8 cellular contexts compared by ENCODE assay signal in genomic region chr11:77994434-77995362, GRCh38. TPM values are rescaled to one million over a fixed set of nuclear protein-coding genes. Genes with fewer than 3 reads are reported as not detected.
DNase-seq lines count a peak whose midpoint lies in the region; ATAC-seq and TF ChIP-seq lines count a peak whose summit lies in the region.

TSS of gene INTS4 (minus strand) at chr11:77994668. CDS start at chr11:77994643, 25 bp downstream.

- H3K9me3 Mint-ChIP-seq in activated T-helper 2 cell treated with anti-CD3 and anti-CD28 coated beads, Interferon-gamma antibody, Interleukin-2, Interleukin-4, amounts not matched to agents 10 μg/mL and 5 μg/mL and 100 μg/mL, durations not matched to agents 14 hours and 24 hours and 36 hours = no peaks in the 10 kb centered on the region
- no peaks in the 10 kb centered on the region for H3K9me3 Mint-ChIP-seq in naive thymus-derived CD4-positive, alpha-beta T cell
- H3K9me3 Mint-ChIP-seq in stimulated activated naive B cell treated with anti-CD40 and anti-IgM and Interleukin-4, amounts not matched to agents 10 μg/mL and 1 μg/mL and 100 μg/mL, for 72 hours = no peaks in the 10 kb centered on the region

- H3K9ac ChIP-seq in fibroblast of lung (ENCODE audit: insufficient read depth, low read length) = peak within 1 kb of the TSS; percentile 67

- H3K4me2 ChIP-seq in fibroblast of lung (ENCODE audit: extremely low read depth, insufficient read depth, low read length) = peak within 1 kb of the TSS; percentile 94

- H3K4me3 ChIP-seq in RWPE2 (ENCODE audit: severe bottlenecking) (peak within 1 kb of the TSS; percentile 66), fibroblast of lung (replicated peaks in 1 of 4; ENCODE audit: control extremely low read depth in 1 of 4, insufficient read depth in 1 of 4, low read depth in 3 of 4, low read length in 4 of 4) (peak within 1 kb of the TSS; percentile 78 to 100 (median 96))
- peak within 1 kb of the TSS; percentile 88 for H3K4me3 ChIP-seq in naive thymus-derived CD4-positive, alpha-beta T cell (ENCODE audit: low read length)

- H3K36me3 ChIP-seq in RWPE2 (ENCODE audit: low read depth) = peaks cover 10% of the 10 kb centered on the region; the same call in 1 of the 2 replicates
- no peaks in the 10 kb centered on the region for H3K36me3 ChIP-seq in fibroblast of lung (ENCODE audit: control insufficient read depth, insufficient read depth, low read length)
- peaks cover 0 to 6% (median 0%) of the 10 kb centered on the region in 3 experiments for H3K36me3 ChIP-seq in naive thymus-derived CD4-positive, alpha-beta T cell (ENCODE audit: control insufficient read depth in 2 of 3, insufficient read depth in 3 of 3, low read length in 3 of 3)

- peak within 1 kb of the TSS; percentile 91 for H3K4me3 Mint-ChIP-seq in activated T-helper 2 cell treated with anti-CD3 and anti-CD28 coated beads, Interferon-gamma antibody, Interleukin-2, Interleukin-4, amounts not matched to agents 10 μg/mL and 5 μg/mL and 100 μg/mL, durations not matched to agents 14 hours and 24 hours and 36 hours (ENCODE audit: low read depth)
- peak within 1 kb of the TSS; percentile 87 to 96 (median 94) for H3K4me3 Mint-ChIP-seq in naive thymus-derived CD4-positive, alpha-beta T cell
- H3K4me3 Mint-ChIP-seq in stimulated activated naive B cell treated with anti-CD40 and anti-IgM and Interleukin-4, amounts not matched to agents 10 μg/mL and 1 μg/mL and 100 μg/mL, for 72 hours = peak within 1 kb of the TSS; percentile 83 to 90

- intact Hi-C loops in activated T-helper 2 cell treated with anti-CD3 and anti-CD28 coated beads, Interferon-gamma antibody, Interleukin-2, Interleukin-4, amounts not matched to agents 10 μg/mL and 5 μg/mL and 100 μg/mL, durations not matched to agents 14 hours and 24 hours and 36 hours (cut with micrococcal nuclease) = loop anchor here (1.0 to 2.0 kb wide), 3 partner anchors 174 to 580 kb away; partner anchors contain the start of genes KCTD21, NARS2, RSF1 and USP35
- intact Hi-C loops in naive thymus-derived CD4-positive, alpha-beta T cell (cut with micrococcal nuclease) = loop anchor here (1.0 to 10.0 kb wide), 12 partner anchors 52 to 1614 kb away; partner anchors contain the start of genes ALG8 (in 2 of the 2), CLNS1A (in 2 of the 2), GAB2 (in 2 of the 2) and KCTD21 (in 2 of the 2)

- TF ChIP-seq CTCF in RWPE2 (IDR thresholded peaks at IDR 0.05; ENCODE audit: poor library complexity, severe bottlenecking) = no peak
- TF ChIP-seq CTCF in fibroblast of lung (conservative IDR thresholded peaks at IDR 0.05 in 1 of 2, IDR thresholded peaks at IDR 0.05 in 1 of 2; ENCODE audit: low read depth in 1 of 2, low read length in 2 of 2) = no peak

- H3K27me3 Mint-ChIP-seq in activated T-helper 2 cell treated with anti-CD3 and anti-CD28 coated beads, Interferon-gamma antibody, Interleukin-2, Interleukin-4, amounts not matched to agents 10 μg/mL and 5 μg/mL and 100 μg/mL, durations not matched to agents 14 hours and 24 hours and 36 hours (ENCODE audit: low read depth) = no peaks in the 10 kb centered on the region
- H3K27me3 Mint-ChIP-seq in naive thymus-derived CD4-positive, alpha-beta T cell = no peaks in the 10 kb centered on the region
- no peaks in the 10 kb centered on the region for H3K27me3 Mint-ChIP-seq in stimulated activated naive B cell treated with anti-CD40 and anti-IgM and Interleukin-4, amounts not matched to agents 10 μg/mL and 1 μg/mL and 100 μg/mL, for 72 hours

- CTCF ChIA-PET in naive thymus-derived CD4-positive, alpha-beta T cell (lab: Charles Lee) = interaction anchor here (0.5 to 1.4 kb wide), 6 partner anchors 51 to 570 kb away, joined by 3 to 6 read pairs (median 4); no protein-coding TSS in a partner anchor

- H3K27ac Mint-ChIP-seq in activated T-helper 2 cell treated with anti-CD3 and anti-CD28 coated beads, Interferon-gamma antibody, Interleukin-2, Interleukin-4, amounts not matched to agents 10 μg/mL and 5 μg/mL and 100 μg/mL, durations not matched to agents 14 hours and 24 hours and 36 hours = peak within 1 kb of the TSS; percentile 76
- peak within 1 kb of the TSS; percentile 86 to 99 (median 97) for H3K27ac Mint-ChIP-seq in naive thymus-derived CD4-positive, alpha-beta T cell
- peak within 1 kb of the TSS; percentile 97 for H3K27ac Mint-ChIP-seq in stimulated activated naive B cell treated with anti-CD40 and anti-IgM and Interleukin-4, amounts not matched to agents 10 μg/mL and 1 μg/mL and 100 μg/mL, for 72 hours

- H3K36me3 Mint-ChIP-seq in activated T-helper 2 cell treated with anti-CD3 and anti-CD28 coated beads, Interferon-gamma antibody, Interleukin-2, Interleukin-4, amounts not matched to agents 10 μg/mL and 5 μg/mL and 100 μg/mL, durations not matched to agents 14 hours and 24 hours and 36 hours (ENCODE audit: low read depth) = peaks cover 6% of the 10 kb centered on the region
- peaks cover 0 to 6% (median 0%) of the 10 kb centered on the region in 5 donors for H3K36me3 Mint-ChIP-seq in naive thymus-derived CD4-positive, alpha-beta T cell
- peaks cover 0 to 5% of the 10 kb centered on the region in 2 donors for H3K36me3 Mint-ChIP-seq in stimulated activated naive B cell treated with anti-CD40 and anti-IgM and Interleukin-4, amounts not matched to agents 10 μg/mL and 1 μg/mL and 100 μg/mL, for 72 hours

- no peaks in the 10 kb centered on the region for H4K20me1 ChIP-seq in fibroblast of lung (ENCODE audit: control insufficient read depth, extremely low read depth, insufficient read depth, low read length)

- H3K4me1 Mint-ChIP-seq in activated T-helper 2 cell treated with anti-CD3 and anti-CD28 coated beads, Interferon-gamma antibody, Interleukin-2, Interleukin-4, amounts not matched to agents 10 μg/mL and 5 μg/mL and 100 μg/mL, durations not matched to agents 14 hours and 24 hours and 36 hours (ENCODE audit: low read depth) = peaks cover 15% of the 10 kb centered on the region
- peaks cover 10 to 45% (median 28%) of the 10 kb centered on the region in 7 donors for H3K4me1 Mint-ChIP-seq in naive thymus-derived CD4-positive, alpha-beta T cell
- peaks cover 13 to 35% of the 10 kb centered on the region in 2 donors for H3K4me1 Mint-ChIP-seq in stimulated activated naive B cell treated with anti-CD40 and anti-IgM and Interleukin-4, amounts not matched to agents 10 μg/mL and 1 μg/mL and 100 μg/mL, for 72 hours

- H2AFZ ChIP-seq in fibroblast of lung (ENCODE audit: low read length) = peak within 1 kb of the TSS; percentile 99

- H3K79me2 ChIP-seq in fibroblast of lung (ENCODE audit: control insufficient read depth, insufficient read depth, low read length) = peaks cover 19% of the 10 kb centered on the region

- peak; percentile 100 for DNase-seq in EL
- DNase-seq in H4 (ENCODE audit: low spot score) = peak; percentile 99
- DNase-seq in LoVo (ENCODE audit: low spot score) = peak; percentile 99
- peak; percentile 99 for DNase-seq in RWPE2 (ENCODE audit: low spot score)
- peak; percentile 99 for DNase-seq in activated T-helper 2 cell treated with anti-CD3 and anti-CD28 coated beads, Interferon-gamma antibody, Interleukin-2, Interleukin-4, amounts not matched to agents 10 μg/mL and 5 μg/mL and 100 μg/mL, durations not matched to agents 14 hours and 24 hours and 36 hours (ENCODE audit: low spot score)
- DNase-seq in fibroblast of lung (ENCODE audit: low read depth in 2 of 2) = peak; percentile 100
- peak; percentile 88 to 99 (median 99) for DNase-seq in naive thymus-derived CD4-positive, alpha-beta T cell
- peak; percentile 98 for DNase-seq in stimulated activated naive B cell treated with anti-CD40 and anti-IgM and Interleukin-4, amounts not matched to agents 10 μg/mL and 1 μg/mL and 100 μg/mL, for 72 hours

- ATAC-seq in RWPE2 (ENCODE audit: low read depth) = peak; percentile 98
- ATAC-seq in naive thymus-derived CD4-positive, alpha-beta T cell = peak; percentile 98
- ATAC-seq in stimulated activated naive B cell treated with anti-CD40 and anti-IgM and Interleukin-4, amounts not matched to agents 10 μg/mL and 1 μg/mL and 100 μg/mL, for 72 hours (replicated peaks) = peak; percentile 98 to 99

- H3K27me3 ChIP-seq in RWPE2 (ENCODE audit: insufficient read depth, poor library complexity, severe bottlenecking) (no peaks in the 10 kb centered on the region), fibroblast of lung (ENCODE audit: control insufficient read depth, insufficient read depth, low read length) (no peaks in the 10 kb centered on the region)
- H3K27me3 ChIP-seq in naive thymus-derived CD4-positive, alpha-beta T cell (ENCODE audit: control insufficient read depth in 2 of 2, insufficient read depth in 2 of 2, low read length in 2 of 2) = no peaks in the 10 kb centered on the region

- H3K4me1 ChIP-seq in RWPE2 (ENCODE audit: insufficient read depth, poor library complexity, severe bottlenecking) (no peaks in the 10 kb centered on the region), fibroblast of lung (ENCODE audit: control insufficient read depth, extremely low read depth, insufficient read depth, low read length) (peaks cover 3% of the 10 kb centered on the region)
- peaks cover 16 to 18% of the 10 kb centered on the region in 2 donors for H3K4me1 ChIP-seq in naive thymus-derived CD4-positive, alpha-beta T cell (ENCODE audit: control insufficient read depth in 2 of 2, insufficient read depth in 2 of 2, low read length in 2 of 2)

- no peaks in the 10 kb centered on the region for H3K9me3 ChIP-seq in RWPE2 (ENCODE audit: severe bottlenecking)
- no peaks in the 10 kb centered on the region for H3K9me3 ChIP-seq in fibroblast of lung (ENCODE audit: control insufficient read depth, insufficient read depth, low read depth, low read length)
- H3K9me3 ChIP-seq in naive thymus-derived CD4-positive, alpha-beta T cell (ENCODE audit: control insufficient read depth in 2 of 3, low read length in 3 of 3) = no peaks in the 10 kb centered on the region

- H3K27ac ChIP-seq in RWPE2 (ENCODE audit: poor library complexity, severe bottlenecking) = peak within 1 kb of the TSS; percentile 52
- H3K27ac ChIP-seq in fibroblast of lung (ENCODE audit: insufficient read depth, low read length) = peak within 1 kb of the TSS; percentile 73
- H3K27ac ChIP-seq in naive thymus-derived CD4-positive, alpha-beta T cell (ENCODE audit: low read depth, low read length) = peak within 1 kb of the TSS; percentile 84

- POLR2A ChIA-PET in naive thymus-derived CD4-positive, alpha-beta T cell (lab: Charles Lee) = interaction anchor here (0.5 to 1.9 kb wide), 18 partner anchors 45 to 583 kb away, joined by 3 to 26 read pairs (median 4); partner anchors contain the start of genes ALG8, CLNS1A, GAB2 and KCTD21

RNA-seq across cellular contexts. Expression of gene INTS4, which starts in this region (rescaled TPM):
- total RNA-seq in H4 (2014; rRNA removed; shearing (Covaris generic)) = 26.5 and 28.2 TPM in 2 replicates
- 62.7 and 66.8 TPM in 2 replicates for total RNA-seq in activated T-helper 2 cell treated with anti-CD3 and anti-CD28 coated beads, Interferon-gamma antibody, Interleukin-2, Interleukin-4, amounts not matched to agents 10 μg/mL and 5 μg/mL and 100 μg/mL, durations not matched to agents 14 hours and 24 hours and 36 hours
- total RNA-seq in fibroblast of lung = 32.4 and 38.6 TPM in 2 replicates
- 17.2 and 20.8 TPM in 2 replicates for polyA plus RNA-seq in fibroblast of lung
- 14.6 and 20.2 TPM in 2 replicates for polyA plus RNA-seq in fibroblast of lung (2012)
- 26.7 and 36.1 TPM in 2 replicates for polyA minus RNA-seq in fibroblast of lung (ENCODE audit: low replicate concordance)
- total RNA-seq in naive thymus-derived CD4-positive, alpha-beta T cell = 10 to 100 TPM; 54.4 to 87.0 (median 65.0) TPM
- 10 to 100 TPM; 40.9 to 42.6 TPM for polyA plus RNA-seq in naive thymus-derived CD4-positive, alpha-beta T cell

Comparison
In these comparisons a context has a peak if more than half of its experiments do, and no peak if none do; other contexts are left out.
1. Peak in every context shown above with its lines: DNase-seq, ATAC-seq, H3K4me3 ChIP-seq and H3K27ac ChIP-seq.